7 cellular contexts compared by ENCODE assay signal in the genomic region with DNA sequence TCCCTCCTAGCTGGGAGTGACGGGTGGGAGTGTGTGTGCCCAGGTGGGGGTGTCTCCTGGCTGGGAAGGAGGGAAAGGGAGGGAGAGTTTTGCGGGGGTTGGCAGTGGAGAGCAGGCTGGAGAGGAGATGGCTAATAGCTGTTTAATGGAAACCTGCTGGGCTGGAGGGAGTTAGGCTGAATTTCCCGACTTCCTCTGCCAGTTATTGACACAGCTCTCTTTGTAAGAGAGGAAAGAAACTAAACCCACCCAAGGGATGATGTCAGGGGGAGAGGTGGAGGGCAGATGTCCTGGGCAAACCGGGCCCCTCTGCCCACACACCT. TPM values are rescaled to one million over a fixed set of nuclear protein-coding genes. Genes with fewer than 3 reads are reported as not detected.
DNase-seq lines count a peak whose midpoint lies in the region; ATAC-seq and TF ChIP-seq lines count a peak whose summit lies in the region.
"Had no signal": no experiment of that assay in that cellular context is flagged by ENCODE, and none has a peak within 500 bp of the region (broad histone marks: within the 10 kb centered on the region; RNA-seq: fewer than 3 reads in every experiment).

No MANE protein-coding gene starts in this region.

- H3K4me3 ChIP-seq in astrocyte of the spinal cord (ENCODE audit: low read depth, low read length) (no peak overlapping the region), osteoblast (ENCODE audit: insufficient read depth, low read length) (no peak overlapping the region)

- no peaks in the 10 kb centered on the region for H3K27me3 ChIP-seq in osteoblast (ENCODE audit: insufficient read depth, low read length)

- H3K9me3 Mint-ChIP-seq in HFFc6, result no peaks in the 10 kb centered on the region
- H3K9me3 Mint-ChIP-seq: activated naive CD4-positive, alpha-beta T cell treated with anti-CD3 and anti-CD28 coated beads, Interleukin-2, amount 50 U/mL, for 24 hours had no signal

- H3K27ac ChIP-seq in osteoblast (ENCODE audit: low read depth, low read length), result no peak overlapping the region

- DNase-seq in HFFc6 (no peak), astrocyte of the spinal cord (ENCODE audit: low read depth, low spot score) (peak; percentile 22), osteoblast (ENCODE audit: insufficient read length, low spot score, missing footprints) (peak; percentile 57), AML-193 (lab: John Stamatoyannopoulos, UW) (no peak), COLO829 (ENCODE audit: low spot score) (no peak)

- no peak overlapping the region for H3K4me3 Mint-ChIP-seq in HFFc6
- H3K4me3 Mint-ChIP-seq: activated naive CD4-positive, alpha-beta T cell treated with anti-CD3 and anti-CD28 coated beads, Interleukin-2, amount 50 U/mL, for 24 hours had no signal

- peaks cover 8% of the 10 kb centered on the region for H3K27me3 Mint-ChIP-seq in HFFc6 (ENCODE audit: insufficient read depth)
- H3K27me3 Mint-ChIP-seq: activated naive CD4-positive, alpha-beta T cell treated with anti-CD3 and anti-CD28 coated beads, Interleukin-2, amount 50 U/mL, for 24 hours had no signal

- no peak overlapping the region for H3K4me2 ChIP-seq in osteoblast (ENCODE audit: insufficient read depth, low read length)

- H3K4me1 Mint-ChIP-seq in HFFc6 (ENCODE audit: low read depth), result peaks cover 16% of the 10 kb centered on the region; the same call in 1 of the 2 replicates

- H3K4me1 ChIP-seq in osteoblast (ENCODE audit: insufficient read depth, low read length), result no peaks in the 10 kb centered on the region

- no peaks in the 10 kb centered on the region for H3K79me2 ChIP-seq in osteoblast (ENCODE audit: insufficient read depth, low read length)

- H3K36me3 ChIP-seq in osteoblast (ENCODE audit: insufficient read depth, low read length), result peaks cover 16% of the 10 kb centered on the region

- H2AFZ ChIP-seq in osteoblast (ENCODE audit: low read length), result no peak overlapping the region

- H3K9me3 ChIP-seq in osteoblast (ENCODE audit: low read depth, low read length), result no peaks in the 10 kb centered on the region

- no peak for ATAC-seq in HG03159 (IDR thresholded peaks at IDR 0.05; ENCODE audit: unreplicated experiment)

- in situ Hi-C loops in astrocyte of the spinal cord (cut with HindIII; ENCODE audit: low sequenced_read_pairs), result no loop called here

- H4K20me1 ChIP-seq in osteoblast (ENCODE audit: insufficient read depth, low read length), result no peaks in the 10 kb centered on the region

- TF ChIP-seq CTCF in HFFc6 (IDR thresholded peaks at IDR 0.05), result no peak
- no peak for TF ChIP-seq CTCF in astrocyte of the spinal cord (IDR thresholded peaks at IDR 0.05; ENCODE audit: low read depth, low read length)
- TF ChIP-seq CTCF in osteoblast (IDR thresholded peaks at IDR 0.05; ENCODE audit: extremely low read depth, low read depth, low read length), result no peak

- peaks cover 3% of the 10 kb centered on the region; the same call in 1 of the 2 replicates for H3K36me3 Mint-ChIP-seq in HFFc6 (ENCODE audit: low read depth)

- H3K27ac Mint-ChIP-seq in HFFc6, result peak overlapping the region; percentile 46; the same call in 1 of the 2 replicates

RNA-seq across cellular contexts. Expression of gene ILF3, which starts 10.2 kb away (rescaled TPM):
- total RNA-seq in HFFc6 (2021; fragmentation: NEBNext Ultra II Directional; extraction: Animal tissue kit (Norgen Biotek cat#: 25700)), result 100 to 1,000 TPM; 227 to 298 (median 277) TPM
- 105 and 107 TPM in 2 replicates for total RNA-seq in osteoblast

RNA-seq across cellular contexts. Expression of gene SLC44A2, which starts 18.6 kb away (rescaled TPM):
- total RNA-seq in HFFc6 (2021; fragmentation: NEBNext Ultra II Directional; extraction: Animal tissue kit (Norgen Biotek cat#: 25700)), result 100 to 1,000 TPM; 156 to 190 (median 166) TPM
- total RNA-seq in osteoblast, result 43.0 and 49.9 TPM in 2 replicates

RNA-seq across cellular contexts. Expression of gene AP1M2, which starts 56.8 kb away (rescaled TPM):
- total RNA-seq in HFFc6 (2021; fragmentation: NEBNext Ultra II Directional; extraction: Animal tissue kit (Norgen Biotek cat#: 25700)), result 1 to 10 TPM in 1 of 6 experiments, under 1 TPM in 2, not detected in 3; 0.12 to 1.3 (median 0.59) TPM
- total RNA-seq in osteoblast, result 0.29 and 0.72 TPM in 2 replicates

RNA-seq across cellular contexts. Expression of gene QTRT1, which starts 57.3 kb away (rescaled TPM):
- 10 to 100 TPM; 28.6 to 36.8 (median 35.0) TPM for total RNA-seq in HFFc6 (2021; fragmentation: NEBNext Ultra II Directional; extraction: Animal tissue kit (Norgen Biotek cat#: 25700))
- total RNA-seq in osteoblast, result 34.0 and 36.5 TPM in 2 replicates

Comparison
In these comparisons a context has a peak if more than half of its experiments do, and no peak if none do; other contexts are left out.
1. DNase-seq: peak in astrocyte of the spinal cord (single experiment) and osteoblast (single experiment); none in HFFc6 (single experiment), AML-193 (0 of 2) and COLO829 (single experiment).